1 cellular context compared by ENCODE assay signal in the genomic region with DNA sequence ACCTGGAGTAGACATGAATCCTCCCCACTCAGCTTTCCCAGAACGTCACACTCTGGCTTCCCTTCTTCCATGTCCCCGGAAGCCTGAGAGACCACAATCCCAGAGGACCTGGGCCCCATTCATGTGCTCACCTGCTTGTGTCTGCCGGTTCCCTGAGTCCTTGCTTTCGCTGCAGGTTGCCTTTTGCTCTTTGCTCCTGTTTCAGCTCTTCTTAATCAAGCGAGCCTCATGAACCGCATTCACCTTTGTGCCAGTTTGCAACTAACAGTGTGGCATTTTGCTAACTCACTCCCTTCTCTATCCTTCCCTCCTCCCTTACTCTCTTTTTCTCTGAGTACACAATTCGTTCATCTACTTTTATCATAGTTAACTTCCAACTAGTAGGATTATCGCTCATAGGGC.
A peak's percentile ranks its signal among the peaks of the same experiment; 100 is the strongest.
TF ChIP-seq lines count a peak whose summit lies in the region.

No MANE protein-coding gene starts in this region.

TF ChIP-seq in HepG2, 621 proteins besides CTCF, POLR2A, EP300 and RAD21 (continued from another document and continues in another):
- TF ChIP-seq, protein P1, sequence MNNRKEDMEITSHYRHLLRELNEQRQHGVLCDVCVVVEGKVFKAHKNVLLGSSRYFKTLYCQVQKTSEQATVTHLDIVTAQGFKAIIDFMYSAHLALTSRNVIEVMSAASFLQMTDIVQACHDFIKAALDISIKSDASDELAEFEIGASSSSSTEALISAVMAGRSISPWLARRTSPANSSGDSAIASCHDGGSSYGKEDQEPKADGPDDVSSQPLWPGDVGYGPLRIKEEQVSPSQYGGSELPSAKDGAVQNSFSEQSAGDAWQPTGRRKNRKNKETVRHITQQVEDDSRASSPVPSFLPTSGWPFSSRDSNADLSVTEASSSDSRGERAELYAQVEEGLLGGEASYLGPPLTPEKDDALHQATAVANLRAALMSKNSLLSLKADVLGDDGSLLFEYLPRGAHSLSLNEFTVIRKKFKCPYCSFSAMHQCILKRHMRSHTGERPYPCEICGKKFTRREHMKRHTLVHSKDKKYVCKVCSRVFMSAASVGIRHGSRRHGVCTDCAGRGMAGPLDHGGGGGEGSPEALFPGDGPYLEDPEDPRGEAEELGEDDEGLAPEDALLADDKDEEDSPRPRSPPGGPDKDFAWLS (CRISPR knock-in tag; IDR thresholded peaks at IDR 0.05; ENCODE audit: borderline replicate concordance): peak; percentile 9; the same call in 1 of the 2 replicates
- TF ChIP-seq ZNF121 (CRISPR knock-in tag; IDR thresholded peaks at IDR 0.05) (no peak), ZNF644 (CRISPR knock-in tag; IDR thresholded peaks at IDR 0.05; ENCODE audit: low read depth) (no peak), DPF2 (CRISPR knock-in tag; IDR thresholded peaks at IDR 0.05; ENCODE audit: borderline replicate concordance, low read depth) (peak; percentile 32; the same call in 1 of the 2 replicates), HDAC2 (CRISPR knock-in tag; IDR thresholded peaks at IDR 0.05) (peak; percentile 68), ZBTB21 (CRISPR knock-in tag; IDR thresholded peaks at IDR 0.05) (peak; percentile 33; the same call in 1 of the 2 replicates), ZNF709 (CRISPR knock-in tag; IDR thresholded peaks at IDR 0.05) (no peak), SP5 (CRISPR knock-in tag; IDR thresholded peaks at IDR 0.05; ENCODE audit: borderline replicate concordance, low read depth) (0 out of 2 replicates have a peak, but pooled peaks have one; percentile 20), ZNF264 (CRISPR knock-in tag; IDR thresholded peaks at IDR 0.05) (no peak), ZKSCAN8 (CRISPR knock-in tag; IDR thresholded peaks at IDR 0.05; ENCODE audit: borderline replicate concordance) (peak; percentile 54; the same call in 1 of the 2 replicates), KDM2A (CRISPR knock-in tag; IDR thresholded peaks at IDR 0.05; ENCODE audit: borderline replicate concordance, low read depth) (peak; percentile 49; the same call in 1 of the 2 replicates), ZNF788 (CRISPR knock-in tag; IDR thresholded peaks at IDR 0.05; ENCODE audit: borderline replicate concordance) (peak; percentile 74; the same call in 1 of the 2 replicates), PHF20 (CRISPR knock-in tag; IDR thresholded peaks at IDR 0.05) (no peak), NR2F6 (IDR thresholded peaks at IDR 0.05) (peak; percentile 21; the same call in 1 of the 2 replicates), NR2F6 (CRISPR knock-in tag; IDR thresholded peaks at IDR 0.05) (peak; percentile 76), ZNF546 (CRISPR knock-in tag; conservative IDR thresholded peaks at IDR 0.05) (no peak), FOXA3 (CRISPR knock-in tag; IDR thresholded peaks at IDR 0.05) (peak; percentile 44), XRCC5 (optimal IDR thresholded peaks at IDR 0.05; ENCODE audit: low read length) (peak; percentile 40), NCOA1 (CRISPR knock-in tag; IDR thresholded peaks at IDR 0.05) (no peak), FOXJ3 (CRISPR knock-in tag; IDR thresholded peaks at IDR 0.05; ENCODE audit: borderline replicate concordance) (no peak), NFE2 (CRISPR knock-in tag; IDR thresholded peaks at IDR 0.05) (0 out of 2 replicates have a peak, but pooled peaks have one; percentile 28), ZNF12 (CRISPR knock-in tag; IDR thresholded peaks at IDR 0.05) (0 out of 2 replicates have a peak, but pooled peaks have one; percentile 35), SOX13 (IDR thresholded peaks at IDR 0.05) (no peak), SOX13 (CRISPR knock-in tag; conservative IDR thresholded peaks at IDR 0.05 in 1 of 2, IDR thresholded peaks at IDR 0.05 in 1 of 2) (peak in 1 of 2 experiments; percentile 62; a peak in 2 of 4 replicates), ZNF232 (CRISPR knock-in tag; IDR thresholded peaks at IDR 0.05; ENCODE audit: borderline replicate concordance) (peak; percentile 97), HNF4G (IDR thresholded peaks at IDR 0.05; ENCODE audit: borderline replicate concordance, low read depth, low read length) (peak; percentile 45; the same call in 1 of the 2 replicates), HNF4G (CRISPR knock-in tag; IDR thresholded peaks at IDR 0.05; ENCODE audit: borderline replicate concordance, low read depth) (no peak), HOXA9 (CRISPR knock-in tag; IDR thresholded peaks at IDR 0.05; ENCODE audit: borderline replicate concordance) (no peak), GATAD2A (CRISPR knock-in tag; IDR thresholded peaks at IDR 0.05) (peak; percentile 61; the same call in 1 of the 2 replicates), ZNF432 (CRISPR knock-in tag; IDR thresholded peaks at IDR 0.05; ENCODE audit: borderline replicate concordance) (no peak), KMT2A (CRISPR knock-in tag; IDR thresholded peaks at IDR 0.05) (no peak), TEAD3 (CRISPR knock-in tag; optimal IDR thresholded peaks at IDR 0.05; ENCODE audit: borderline replicate concordance) (peak; percentile 61), TGIF2 (CRISPR knock-in tag; IDR thresholded peaks at IDR 0.05) (peak; percentile 67; the same call in 1 of the 2 replicates), FOXO1 (CRISPR knock-in tag; IDR thresholded peaks at IDR 0.05) (peak; percentile 26; the same call in 1 of the 2 replicates), NR2F1 (CRISPR knock-in tag; IDR thresholded peaks at IDR 0.05) (peak in 1 of 2 experiments; percentile 19; a peak in 1 of 4 replicates), WIZ (CRISPR knock-in tag; IDR thresholded peaks at IDR 0.05) (no peak), ETV5 (CRISPR knock-in tag; IDR thresholded peaks at IDR 0.05; ENCODE audit: borderline replicate concordance) (peak; percentile 79), ZFP82 (CRISPR knock-in tag; IDR thresholded peaks at IDR 0.05; ENCODE audit: borderline replicate concordance) (no peak), HNF4A (CRISPR knock-in tag; IDR thresholded peaks at IDR 0.05) (peak; percentile 76), ZNF761 (CRISPR knock-in tag; conservative IDR thresholded peaks at IDR 0.05) (no peak), ASH2L (IDR thresholded peaks at IDR 0.05; ENCODE audit: insufficient read length, low read depth, low read length) (no peak), SOX6 (IDR thresholded peaks at IDR 0.05) (no peak), SOX6 (CRISPR knock-in tag; IDR thresholded peaks at IDR 0.05) (peak; percentile 52; the same call in 1 of the 2 replicates), FOXC1 (CRISPR knock-in tag; IDR thresholded peaks at IDR 0.05; ENCODE audit: borderline replicate concordance) (0 out of 2 replicates have a peak, but pooled peaks have one; percentile 14)
- TF ChIP-seq, protein P2, sequence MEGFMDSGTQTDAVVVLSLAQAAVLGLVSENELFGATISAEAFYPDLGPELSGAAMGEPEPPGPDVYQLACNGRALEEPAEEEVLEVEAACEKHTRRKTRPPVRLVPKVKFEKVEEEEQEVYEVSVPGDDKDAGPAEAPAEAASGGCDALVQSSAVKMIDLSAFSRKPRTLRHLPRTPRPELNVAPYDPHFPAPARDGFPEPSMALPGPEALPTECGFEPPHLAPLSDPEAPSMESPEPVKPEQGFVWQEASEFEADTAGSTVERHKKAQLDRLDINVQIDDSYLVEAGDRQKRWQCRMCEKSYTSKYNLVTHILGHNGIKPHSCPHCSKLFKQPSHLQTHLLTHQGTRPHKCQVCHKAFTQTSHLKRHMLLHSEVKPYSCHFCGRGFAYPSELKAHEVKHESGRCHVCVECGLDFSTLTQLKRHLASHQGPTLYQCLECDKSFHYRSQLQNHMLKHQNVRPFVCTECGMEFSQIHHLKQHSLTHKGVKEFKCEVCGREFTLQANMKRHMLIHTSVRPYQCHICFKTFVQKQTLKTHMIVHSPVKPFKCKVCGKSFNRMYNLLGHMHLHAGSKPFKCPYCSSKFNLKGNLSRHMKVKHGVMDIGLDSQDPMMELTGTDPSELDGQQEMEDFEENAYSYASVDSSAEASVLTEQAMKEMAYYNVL (CRISPR knock-in tag; IDR thresholded peaks at IDR 0.05; ENCODE audit: borderline replicate concordance): peak; percentile 99
- TF ChIP-seq, protein P3, sequence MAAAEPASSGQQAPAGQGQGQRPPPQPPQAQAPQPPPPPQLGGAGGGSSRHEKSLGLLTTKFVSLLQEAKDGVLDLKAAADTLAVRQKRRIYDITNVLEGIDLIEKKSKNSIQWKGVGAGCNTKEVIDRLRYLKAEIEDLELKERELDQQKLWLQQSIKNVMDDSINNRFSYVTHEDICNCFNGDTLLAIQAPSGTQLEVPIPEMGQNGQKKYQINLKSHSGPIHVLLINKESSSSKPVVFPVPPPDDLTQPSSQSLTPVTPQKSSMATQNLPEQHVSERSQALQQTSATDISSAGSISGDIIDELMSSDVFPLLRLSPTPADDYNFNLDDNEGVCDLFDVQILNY (CRISPR knock-in tag; conservative IDR thresholded peaks at IDR 0.05): no peak
- TF ChIP-seq, protein P4, sequence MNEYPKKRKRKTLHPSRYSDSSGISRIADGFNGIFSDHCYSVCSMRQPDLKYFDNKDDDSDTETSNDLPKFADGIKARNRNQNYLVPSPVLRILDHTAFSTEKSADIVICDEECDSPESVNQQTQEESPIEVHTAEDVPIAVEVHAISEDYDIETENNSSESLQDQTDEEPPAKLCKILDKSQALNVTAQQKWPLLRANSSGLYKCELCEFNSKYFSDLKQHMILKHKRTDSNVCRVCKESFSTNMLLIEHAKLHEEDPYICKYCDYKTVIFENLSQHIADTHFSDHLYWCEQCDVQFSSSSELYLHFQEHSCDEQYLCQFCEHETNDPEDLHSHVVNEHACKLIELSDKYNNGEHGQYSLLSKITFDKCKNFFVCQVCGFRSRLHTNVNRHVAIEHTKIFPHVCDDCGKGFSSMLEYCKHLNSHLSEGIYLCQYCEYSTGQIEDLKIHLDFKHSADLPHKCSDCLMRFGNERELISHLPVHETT (CRISPR knock-in tag; conservative IDR thresholded peaks at IDR 0.05): peak; percentile 69; the same call in 1 of the 2 replicates
- TF ChIP-seq, protein P5, sequence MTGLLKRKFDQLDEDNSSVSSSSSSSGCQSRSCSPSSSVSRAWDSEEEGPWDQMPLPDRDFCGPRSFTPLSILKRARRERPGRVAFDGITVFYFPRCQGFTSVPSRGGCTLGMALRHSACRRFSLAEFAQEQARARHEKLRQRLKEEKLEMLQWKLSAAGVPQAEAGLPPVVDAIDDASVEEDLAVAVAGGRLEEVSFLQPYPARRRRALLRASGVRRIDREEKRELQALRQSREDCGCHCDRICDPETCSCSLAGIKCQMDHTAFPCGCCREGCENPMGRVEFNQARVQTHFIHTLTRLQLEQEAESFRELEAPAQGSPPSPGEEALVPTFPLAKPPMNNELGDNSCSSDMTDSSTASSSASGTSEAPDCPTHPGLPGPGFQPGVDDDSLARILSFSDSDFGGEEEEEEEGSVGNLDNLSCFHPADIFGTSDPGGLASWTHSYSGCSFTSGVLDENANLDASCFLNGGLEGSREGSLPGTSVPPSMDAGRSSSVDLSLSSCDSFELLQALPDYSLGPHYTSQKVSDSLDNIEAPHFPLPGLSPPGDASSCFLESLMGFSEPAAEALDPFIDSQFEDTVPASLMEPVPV (CRISPR knock-in tag; IDR thresholded peaks at IDR 0.05): 0 out of 2 replicates have a peak, but pooled peaks have one; percentile 16
- TF ChIP-seq, protein P6, sequence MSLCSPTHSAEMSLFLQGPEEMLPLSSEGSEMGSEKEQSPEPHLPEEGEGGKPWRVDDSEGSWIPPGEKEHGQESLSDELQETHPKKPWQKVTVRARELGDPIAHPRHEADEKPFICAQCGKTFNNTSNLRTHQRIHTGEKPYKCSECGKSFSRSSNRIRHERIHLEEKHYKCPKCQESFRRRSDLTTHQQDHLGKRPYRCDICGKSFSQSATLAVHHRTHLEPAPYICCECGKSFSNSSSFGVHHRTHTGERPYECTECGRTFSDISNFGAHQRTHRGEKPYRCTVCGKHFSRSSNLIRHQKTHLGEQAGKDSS (CRISPR knock-in tag; IDR thresholded peaks at IDR 0.05; ENCODE audit: borderline replicate concordance, low read depth): peak; percentile 24; the same call in 1 of the 2 replicates
- TF ChIP-seq, protein P7, sequence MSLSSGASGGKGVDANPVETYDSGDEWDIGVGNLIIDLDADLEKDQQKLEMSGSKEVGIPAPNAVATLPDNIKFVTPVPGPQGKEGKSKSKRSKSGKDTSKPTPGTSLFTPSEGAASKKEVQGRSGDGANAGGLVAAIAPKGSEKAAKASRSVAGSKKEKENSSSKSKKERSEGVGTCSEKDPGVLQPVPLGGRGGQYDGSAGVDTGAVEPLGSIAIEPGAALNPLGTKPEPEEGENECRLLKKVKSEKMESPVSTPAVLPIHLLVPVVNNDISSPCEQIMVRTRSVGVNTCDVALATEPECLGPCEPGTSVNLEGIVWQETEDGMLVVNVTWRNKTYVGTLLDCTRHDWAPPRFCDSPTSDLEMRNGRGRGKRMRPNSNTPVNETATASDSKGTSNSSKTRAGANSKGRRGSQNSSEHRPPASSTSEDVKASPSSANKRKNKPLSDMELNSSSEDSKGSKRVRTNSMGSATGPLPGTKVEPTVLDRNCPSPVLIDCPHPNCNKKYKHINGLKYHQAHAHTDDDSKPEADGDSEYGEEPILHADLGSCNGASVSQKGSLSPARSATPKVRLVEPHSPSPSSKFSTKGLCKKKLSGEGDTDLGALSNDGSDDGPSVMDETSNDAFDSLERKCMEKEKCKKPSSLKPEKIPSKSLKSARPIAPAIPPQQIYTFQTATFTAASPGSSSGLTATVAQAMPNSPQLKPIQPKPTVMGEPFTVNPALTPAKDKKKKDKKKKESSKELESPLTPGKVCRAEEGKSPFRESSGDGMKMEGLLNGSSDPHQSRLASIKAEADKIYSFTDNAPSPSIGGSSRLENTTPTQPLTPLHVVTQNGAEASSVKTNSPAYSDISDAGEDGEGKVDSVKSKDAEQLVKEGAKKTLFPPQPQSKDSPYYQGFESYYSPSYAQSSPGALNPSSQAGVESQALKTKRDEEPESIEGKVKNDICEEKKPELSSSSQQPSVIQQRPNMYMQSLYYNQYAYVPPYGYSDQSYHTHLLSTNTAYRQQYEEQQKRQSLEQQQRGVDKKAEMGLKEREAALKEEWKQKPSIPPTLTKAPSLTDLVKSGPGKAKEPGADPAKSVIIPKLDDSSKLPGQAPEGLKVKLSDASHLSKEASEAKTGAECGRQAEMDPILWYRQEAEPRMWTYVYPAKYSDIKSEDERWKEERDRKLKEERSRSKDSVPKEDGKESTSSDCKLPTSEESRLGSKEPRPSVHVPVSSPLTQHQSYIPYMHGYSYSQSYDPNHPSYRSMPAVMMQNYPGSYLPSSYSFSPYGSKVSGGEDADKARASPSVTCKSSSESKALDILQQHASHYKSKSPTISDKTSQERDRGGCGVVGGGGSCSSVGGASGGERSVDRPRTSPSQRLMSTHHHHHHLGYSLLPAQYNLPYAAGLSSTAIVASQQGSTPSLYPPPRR (CRISPR knock-in tag; IDR thresholded peaks at IDR 0.05; ENCODE audit: borderline replicate concordance): peak; percentile 19; the same call in 1 of the 2 replicates
- TF ChIP-seq, protein P8, sequence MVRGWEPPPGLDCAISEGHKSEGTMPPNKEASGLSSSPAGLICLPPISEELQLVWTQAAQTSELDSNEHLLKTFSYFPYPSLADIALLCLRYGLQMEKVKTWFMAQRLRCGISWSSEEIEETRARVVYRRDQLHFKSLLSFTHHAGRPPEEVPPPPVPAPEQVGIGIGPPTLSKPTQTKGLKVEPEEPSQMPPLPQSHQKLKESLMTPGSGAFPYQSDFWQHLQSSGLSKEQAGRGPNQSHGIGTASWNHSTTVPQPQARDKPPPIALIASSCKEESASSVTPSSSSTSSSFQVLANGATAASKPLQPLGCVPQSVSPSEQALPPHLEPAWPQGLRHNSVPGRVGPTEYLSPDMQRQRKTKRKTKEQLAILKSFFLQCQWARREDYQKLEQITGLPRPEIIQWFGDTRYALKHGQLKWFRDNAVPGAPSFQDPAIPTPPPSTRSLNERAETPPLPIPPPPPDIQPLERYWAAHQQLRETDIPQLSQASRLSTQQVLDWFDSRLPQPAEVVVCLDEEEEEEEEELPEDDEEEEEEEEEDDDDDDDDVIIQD (CRISPR knock-in tag; IDR thresholded peaks at IDR 0.05; ENCODE audit: low read depth): no peak
